ENCODE assay signal across 18 cellular contexts in the genomic region with DNA sequence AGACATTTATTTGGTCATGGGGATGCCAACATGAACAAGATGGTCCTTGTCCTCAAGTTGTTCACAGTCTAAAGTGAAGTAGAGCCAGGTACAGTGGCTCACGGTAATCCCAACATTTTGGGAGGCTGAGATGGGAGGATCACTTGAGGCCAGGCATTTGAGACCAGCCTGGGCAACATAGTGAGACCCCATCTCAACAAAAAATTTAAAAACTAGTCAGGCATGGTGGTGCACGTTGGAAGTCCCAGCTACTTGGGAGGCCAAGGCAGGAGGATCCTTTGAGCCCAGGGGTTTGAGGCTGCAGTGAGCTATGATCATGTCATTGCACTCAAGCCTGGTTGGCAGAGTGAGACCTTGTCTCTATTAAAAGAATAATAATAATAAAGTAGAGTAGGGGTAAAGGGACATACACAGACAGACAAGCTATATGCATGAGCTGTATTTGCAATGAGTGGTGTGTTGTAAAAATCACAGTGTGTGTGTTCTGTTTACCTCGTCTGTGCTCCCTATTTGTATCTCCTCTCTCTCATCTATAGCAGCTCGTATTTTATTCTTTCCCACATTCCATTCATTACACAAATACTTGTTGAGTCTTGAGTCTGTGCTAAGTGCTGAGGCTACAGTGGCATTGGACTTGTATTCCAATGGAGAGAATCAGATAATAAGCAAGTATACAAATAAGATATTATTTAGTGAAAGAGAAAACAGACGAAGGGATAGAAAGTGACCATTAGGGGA.
"Had no signal": no experiment of that assay in that cellular context is flagged by ENCODE, and none has a peak within 500 bp of the region (broad histone marks: within the 10 kb centered on the region; RNA-seq: fewer than 3 reads in every experiment).

No MANE protein-coding gene starts in this region.

- H3K27ac ChIP-seq: colonic mucosa, esophagus squamous epithelium, neural progenitor cell, ovary, SK-N-MC, transverse colon had no signal

- H3K36me3 ChIP-seq: colonic mucosa, esophagus squamous epithelium, neural progenitor cell, ovary, transverse colon had no signal

- H3K27me3 ChIP-seq: colonic mucosa, esophagus squamous epithelium, ovary, transverse colon had no signal

- H3K4me1 ChIP-seq: colonic mucosa, neural progenitor cell, transverse colon had no signal

- H3K9ac ChIP-seq: neural progenitor cell had no signal

- DNase-seq: activated CD4-positive, alpha-beta T cell treated with anti-CD3 and anti-CD28 coated beads, Interleukin-2, amount 10 ng/mL, durations not matched to agents 7 days and 5 days; activated CD4-positive, CD25-positive, alpha-beta regulatory T cell; activated effector memory CD4-positive, alpha-beta T cell treated with anti-CD3 and anti-CD28 coated beads, Interleukin-2, amount 50 U/mL, for 16 hours; activated T-cell treated with anti-CD3 and anti-CD28 coated beads, Interleukin-2, amount 50 U/mL, for 1 hour; anterior cingulate cortex; colonic mucosa; esophagus squamous epithelium; foreskin fibroblast; ovary; retina; transverse colon had no signal

- H2AFZ ChIP-seq: neural progenitor cell had no signal

- FAIRE-seq: bronchial epithelial cell, islet of Langerhans, TTC549 had no signal

- ATAC-seq: stimulated activated effector memory CD8-positive, alpha-beta T cell treated with anti-CD3 and anti-CD28 coated beads, Interleukin-12 subunit alpha, Interleukin-12 subunit beta, amount 100 ng/mL, for 72 hours had no signal

- H3K9me3 ChIP-seq: colonic mucosa, esophagus squamous epithelium, ovary, transverse colon had no signal

- H3K4me3 ChIP-seq: colonic mucosa, esophagus squamous epithelium, neural progenitor cell, ovary, SK-N-MC, smooth muscle cell, transverse colon had no signal

- H3K4me2 ChIP-seq: neural progenitor cell, smooth muscle cell had no signal
